In the genomic region with DNA sequence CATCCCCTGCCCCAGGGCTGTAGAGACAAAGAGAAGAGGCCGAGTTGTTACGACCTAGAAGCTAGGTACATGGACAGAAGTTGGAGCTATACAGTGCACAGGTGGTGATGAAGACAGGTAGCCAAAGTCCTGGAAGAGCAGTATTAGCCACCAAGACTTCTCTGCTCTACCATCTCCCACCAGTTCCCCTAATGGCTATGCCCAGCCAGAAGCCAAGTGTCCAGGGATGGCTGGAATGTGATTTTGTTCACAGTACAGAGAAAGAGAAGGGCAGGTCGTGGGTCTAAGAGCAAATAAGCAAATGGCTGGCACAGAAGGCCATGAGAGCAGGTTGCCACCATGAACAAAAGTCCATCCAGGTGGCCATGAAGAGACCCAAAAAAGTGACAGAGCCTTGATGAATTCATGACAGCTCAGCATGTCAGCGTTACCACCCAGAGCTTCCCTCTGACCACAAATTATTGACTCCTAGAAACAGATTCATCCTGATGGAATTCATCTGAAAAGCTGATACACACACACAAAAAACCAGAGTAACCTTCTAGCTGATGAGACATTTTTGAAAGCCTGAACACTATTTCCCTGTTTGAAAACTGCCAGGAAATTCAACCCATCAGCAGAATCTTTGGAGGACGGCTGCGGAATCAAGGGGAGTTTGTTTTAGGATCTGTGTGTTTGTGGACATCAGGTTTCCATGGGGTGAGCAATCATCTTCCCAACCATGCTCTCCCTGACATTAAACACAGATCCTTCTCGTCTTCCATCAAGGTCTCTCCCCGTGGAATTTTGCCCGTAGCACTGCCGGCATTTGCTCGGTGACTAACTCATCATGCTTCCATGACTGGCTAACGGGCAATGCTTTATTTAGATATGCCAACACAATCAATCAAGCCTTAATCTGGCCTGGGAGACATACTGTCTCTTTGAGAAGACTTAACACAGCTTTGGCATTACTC, we compare ENCODE assay signal across 12 cellular contexts.
DNase-seq lines count a peak whose midpoint lies in the region; ATAC-seq and TF ChIP-seq lines count a peak whose summit lies in the region.
"Had no signal": no experiment of that assay in that cellular context is flagged by ENCODE, and none has a peak within 500 bp of the region (broad histone marks: within the 10 kb centered on the region; RNA-seq: fewer than 3 reads in every experiment).

No MANE protein-coding gene starts in this region.

- no peaks in the 10 kb centered on the region for H3K79me2 ChIP-seq in smooth muscle cell (ENCODE audit: low read depth)

- H2AFZ ChIP-seq in smooth muscle cell (ENCODE audit: low read depth) = no peak overlapping the region

- no peak overlapping the region for H3K9ac ChIP-seq in smooth muscle cell (ENCODE audit: low read depth)

- H3K36me3 ChIP-seq in adrenal gland (replicated peaks in 1 of 2) = no peaks in the 10 kb centered on the region
- no peaks in the 10 kb centered on the region for H3K36me3 ChIP-seq in smooth muscle cell (ENCODE audit: low read depth)
- H3K36me3 ChIP-seq: sigmoid colon had no signal

- H3K9me3 ChIP-seq in adrenal gland (replicated peaks in 1 of 3) (no peaks in the 10 kb centered on the region), smooth muscle cell (replicated peaks; ENCODE audit: low read depth) (no peaks in the 10 kb centered on the region)

- peak; percentile 89 for DNase-seq in GM04503 (ENCODE audit: low read depth)
- DNase-seq in adrenal gland = peak; percentile 78 to 91 (median 86)
- DNase-seq in foreskin melanocyte = peak; percentile 94
- no peak for DNase-seq in smooth muscle cell (lab: John Stamatoyannopoulos, UW; ENCODE audit: unreplicated experiment)
- DNase-seq in activated CD4-positive, alpha-beta T cell treated with anti-CD3 and anti-CD28 coated beads for 1 hour = no peak
- no peak for DNase-seq in NCI-H1417 (lab: John Stamatoyannopoulos, UW)
- DNase-seq: amygdala, head of caudate nucleus, NCI-H2227 treated with DMSO at 0.1 percent for 48 hours, sigmoid colon had no signal

- H3F3A ChIP-seq in smooth muscle cell (ENCODE audit: low read depth) = no peaks in the 10 kb centered on the region

- WGBS in adrenal gland, 4 donors = 37 to 53% (median 52%) methylated on average over 12 of the region's 12 CpGs
- 72% methylated on average over 12 of the region's 12 CpGs for WGBS in smooth muscle cell (ENCODE audit: low lambda C conversion rate)

- no peaks in the 10 kb centered on the region for H4K20me1 ChIP-seq in smooth muscle cell (ENCODE audit: low read depth)

- H3K27ac ChIP-seq in adrenal gland (peak overlapping the region in 3 of 5 donors; percentile 23 to 77 (median 56)), smooth muscle cell (ENCODE audit: low read depth) (peak overlapping the region; percentile 75)

- no peak for TF ChIP-seq POLR2A in adrenal gland (IDR thresholded peaks at IDR 0.05)

- intact Hi-C loops in adrenal gland (cut with DNase I) = no loop called here

- H3K27me3 ChIP-seq in adrenal gland = no peaks in the 10 kb centered on the region
- H3K27me3 ChIP-seq in smooth muscle cell (ENCODE audit: low read depth) = peaks cover 21% of the 10 kb centered on the region
- H3K27me3 ChIP-seq: sigmoid colon had no signal

- TF ChIP-seq CTCF in adrenal gland (IDR thresholded peaks at IDR 0.05) = no peak
- no peak for TF ChIP-seq CTCF in smooth muscle cell (IDR thresholded peaks at IDR 0.05; ENCODE audit: borderline replicate concordance, insufficient read depth, poor library complexity, severe bottlenecking)

- H3K4me2 ChIP-seq in smooth muscle cell = no peak overlapping the region

- no peak for ATAC-seq in HG03460 (IDR thresholded peaks at IDR 0.05; ENCODE audit: unreplicated experiment)
- ATAC-seq: activated CD4-positive, CD25-positive, alpha-beta regulatory T cell treated with anti-CD3 and anti-CD28 coated beads, Interleukin-2, amount 50 U/mL, for 24 hours had no signal

- H3K4me1 ChIP-seq in adrenal gland (replicated peaks in 1 of 2) (peaks cover 0 to 3% of the 10 kb centered on the region in 2 donors), smooth muscle cell (ENCODE audit: low read depth) (peaks cover 4% of the 10 kb centered on the region)
- H3K4me1 ChIP-seq: sigmoid colon had no signal

- H3K4me3 ChIP-seq in adrenal gland (no peak overlapping the region), smooth muscle cell (no peak overlapping the region)
- H3K4me3 ChIP-seq: sigmoid colon had no signal

Comparison
In these comparisons a context has a peak if more than half of its experiments do, and no peak if none do; other contexts are left out.
1. DNase-seq: peak in GM04503 (single experiment), adrenal gland (7 of 7) and foreskin melanocyte (single experiment); none in smooth muscle cell (single experiment), activated CD4-positive, alpha-beta T cell treated with anti-CD3 and anti-CD28 coated beads for 1 hour (single experiment) and NCI-H1417 (0 of 3).